Comparison of ENCODE assay signal across 32 cellular contexts in genomic region chr20:13825465-13825864, GRCh38.
"Had no signal": no experiment of that assay in that cellular context is flagged by ENCODE, and none has a peak within 500 bp of the region (broad histone marks: within the 10 kb centered on the region; RNA-seq: fewer than 3 reads in every experiment).

No MANE protein-coding gene starts in this region.

- FAIRE-seq: astrocyte, TTC549 had no signal

- H3K27me3 ChIP-seq: adrenal gland, body of pancreas, brain microvascular endothelial cell, breast epithelium had no signal

- DNase-seq: activated B cell treated with CpG ODN at 0.5 μM for 24 hours; activated CD4-positive, alpha-beta memory T cell treated with anti-CD3 and anti-CD28 coated beads for 36 hours; activated CD4-positive, alpha-beta T cell treated with anti-CD3 and anti-CD28 coated beads for 4 hours; activated CD4-positive, alpha-beta T cell treated with anti-CD3 and anti-CD28 coated beads, Interleukin-2, amount 10 ng/mL, durations not matched to agents 24 days and 14 days; activated CD4-positive, alpha-beta T cell treated with anti-CD3 and anti-CD28 coated beads, Interleukin-2, amount 50 U/mL, for 1 hour; activated CD4-positive, alpha-beta T cell treated with anti-CD3 and anti-CD28 coated beads, Interleukin-2, amount 50 U/mL, for 4 hours; activated CD4-positive, CD25-positive, alpha-beta regulatory T cell treated with anti-CD3 and anti-CD28 coated beads, Interleukin-2, amount 50 U/mL, for 72 hours; activated CD8-positive, alpha-beta memory T cell treated with anti-CD3 and anti-CD28 coated beads, Interleukin-2, amount 50 U/mL, for 4 hours; activated CD8-positive, alpha-beta T cell treated with anti-CD3 and anti-CD28 coated beads for 36 hours; activated effector memory CD4-positive, alpha-beta T cell treated with anti-CD3 and anti-CD28 coated beads, Interleukin-2, amount 50 U/mL, for 16 hours; activated gamma-delta T cell treated with Interleukin-2 at 50 U/mL for 16 hours; activated naive CD4-positive, alpha-beta T cell; activated naive CD4-positive, alpha-beta T cell treated with anti-CD3 and anti-CD28 coated beads for 36 hours; activated naive CD4-positive, alpha-beta T cell treated with anti-CD3 and anti-CD28 coated beads, Interleukin-2, amount 50 U/mL, for 16 hours; activated naive CD8-positive, alpha-beta T cell treated with anti-CD3 and anti-CD28 coated beads for 36 hours; activated T-cell treated with anti-CD3 and anti-CD28 coated beads for 4 hours; activated T-cell treated with anti-CD3 and anti-CD28 coated beads, Interleukin-2, amount 50 U/mL, for 1 hour; activated T-cell treated with anti-CD3 and anti-CD28 coated beads, Interleukin-2, amount 50 U/mL, for 4 hours; activated T-cell treated with anti-CD3 and anti-CD28 coated beads, Interleukin-2, amount 50 U/mL, for 72 hours; adrenal gland; amniotic stem cell; body of pancreas; brain microvascular endothelial cell; central memory CD4-positive, alpha-beta T cell; T-helper 1 cell; T-helper 9 cell had no signal

- H3K4me1 ChIP-seq: adrenal gland, breast epithelium had no signal

- H3K36me3 ChIP-seq: adrenal gland, brain microvascular endothelial cell, breast epithelium had no signal

- H3K4me3 ChIP-seq: adrenal gland, body of pancreas, breast epithelium had no signal

- H3K9me3 ChIP-seq: adrenal gland, body of pancreas, breast epithelium had no signal

- H3K27ac ChIP-seq: adrenal gland, body of pancreas, brain microvascular endothelial cell, breast epithelium, VCaP had no signal

- ATAC-seq: activated CD8-positive, alpha-beta T cell treated with anti-CD3 and anti-CD28 coated beads for 36 hours; activated naive CD4-positive, alpha-beta T cell treated with anti-CD3 and anti-CD28 coated beads, Interleukin-2, amount 50 U/mL, for 72 hours; activated T-cell treated with anti-CD3 and anti-CD28 coated beads, Interleukin-2, amount 50 U/mL, for 4 hours; activated T-cell treated with anti-CD3 and anti-CD28 coated beads, Interleukin-2, amount 50 U/mL, for 72 hours; activated T-helper 17 cell treated with anti-CD3 and anti-CD28 coated beads, Interleukin-2, amount 50 U/mL, for 72 hours; body of pancreas had no signal
